ENCODE assay signal across 15 cellular contexts in the genomic region with DNA sequence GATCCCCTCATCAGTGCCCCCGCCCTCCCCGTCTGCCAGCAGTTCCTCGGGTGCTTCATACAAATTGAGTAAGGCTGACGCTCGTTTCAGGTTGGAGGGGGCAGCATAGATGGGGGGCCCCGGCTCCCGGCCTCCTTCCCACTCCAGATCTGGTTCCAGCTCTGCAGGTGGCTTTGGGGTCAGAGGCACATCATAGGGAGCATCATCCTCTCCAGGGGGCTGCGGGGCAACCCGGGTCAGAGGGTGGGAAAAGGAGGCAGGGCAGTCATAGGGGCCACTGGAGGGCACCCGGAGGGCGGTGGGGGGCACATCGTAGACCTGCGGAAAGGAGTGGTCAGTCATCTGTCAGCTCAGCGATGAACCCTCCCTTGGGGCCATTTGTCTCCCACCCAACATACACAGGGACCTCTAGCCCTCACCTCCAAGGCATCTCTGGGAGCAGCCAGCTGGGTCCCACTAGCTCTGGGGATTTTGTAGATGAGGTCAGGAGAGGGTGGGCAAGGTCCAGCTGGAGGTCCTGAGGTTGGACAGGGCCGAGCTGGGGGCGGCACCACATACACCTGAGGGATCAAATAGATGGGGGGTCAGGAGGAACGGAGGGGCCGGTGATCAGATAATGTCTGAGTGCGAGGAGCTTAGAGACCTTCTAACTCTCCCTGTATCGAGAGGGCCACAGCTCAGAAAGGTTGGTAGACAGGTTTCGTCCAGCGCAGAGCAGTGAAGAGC. TPM values are rescaled to one million over a fixed set of nuclear protein-coding genes. Genes with fewer than 3 reads are reported as not detected.
"Had no signal": no experiment of that assay in that cellular context is flagged by ENCODE, and none has a peak within 500 bp of the region (broad histone marks: within the 10 kb centered on the region; RNA-seq: fewer than 3 reads in every experiment).

No MANE protein-coding gene starts in this region.

- H3K4me1 Mint-ChIP-seq: activated naive CD8-positive, alpha-beta T cell treated with anti-CD3 and anti-CD28 coated beads, Interleukin-2, amount 10 ng/mL, durations not matched to agents 7 days and 5 days had no signal

- H3K36me3 Mint-ChIP-seq: activated naive CD8-positive, alpha-beta T cell treated with anti-CD3 and anti-CD28 coated beads, Interleukin-2, amount 10 ng/mL, durations not matched to agents 7 days and 5 days had no signal

- DNase-seq: activated CD4-positive, alpha-beta T cell treated with anti-CD3 and anti-CD28 coated beads, Interleukin-2, amount 50 U/mL, for 4 hours; activated CD4-positive, CD25-positive, alpha-beta regulatory T cell; activated gamma-delta T cell treated with Interleukin-2 at 50 U/mL for 16 hours; activated naive CD8-positive, alpha-beta T cell treated with anti-CD3 and anti-CD28 coated beads, Interleukin-2, amount 10 ng/mL, durations not matched to agents 7 days and 5 days; activated T-cell treated with anti-CD3 and anti-CD28 coated beads, Interleukin-2, amount 50 U/mL, for 24 hours; effector CD8-positive, alpha-beta T cell; SHP77; stimulated activated CD4-positive, alpha-beta T cell treated with anti-CD3 and anti-CD28 coated beads, Interleukin-15, amount 100 ng/mL, for 24 hours; stimulated activated CD4-positive, alpha-beta T cell treated with anti-CD3 and anti-CD28 coated beads, Interleukin-4, amount 100 ng/mL, for 4 hours; T-helper 2 cell had no signal

- H3K27me3 Mint-ChIP-seq: type B pancreatic cell had no signal

- H3K4me3 Mint-ChIP-seq: activated naive CD8-positive, alpha-beta T cell treated with anti-CD3 and anti-CD28 coated beads, Interleukin-2, amount 10 ng/mL, durations not matched to agents 7 days and 5 days; activated T-cell treated with anti-CD3 and anti-CD28 coated beads, Interleukin-2, amount 50 U/mL, for 24 hours; type B pancreatic cell had no signal

- H3K9me3 Mint-ChIP-seq: activated naive CD8-positive, alpha-beta T cell treated with anti-CD3 and anti-CD28 coated beads, Interleukin-2, amount 10 ng/mL, durations not matched to agents 7 days and 5 days; activated T-cell treated with anti-CD3 and anti-CD28 coated beads, Interleukin-2, amount 50 U/mL, for 24 hours; type B pancreatic cell had no signal

- H3K27ac Mint-ChIP-seq: activated naive CD8-positive, alpha-beta T cell treated with anti-CD3 and anti-CD28 coated beads, Interleukin-2, amount 10 ng/mL, durations not matched to agents 7 days and 5 days; activated T-cell treated with anti-CD3 and anti-CD28 coated beads, Interleukin-2, amount 50 U/mL, for 24 hours; type B pancreatic cell had no signal

RNA-seq across cellular contexts. Expression of a gene that starts 5.1 kb away (rescaled TPM):
- total RNA-seq: activated naive CD8-positive, alpha-beta T cell treated with anti-CD3 and anti-CD28 coated beads, Interleukin-2, amount 10 ng/mL, durations not matched to agents 7 days and 5 days had no signal

RNA-seq across cellular contexts. Expression of a gene that starts 12.7 kb away (rescaled TPM):
- total RNA-seq: aorta, kidney epithelial cell, liver, omental fat pad had no signal
- polyA plus RNA-seq: aorta, liver had no signal

RNA-seq across cellular contexts. Expression of a gene that starts 17.0 kb away (rescaled TPM):
- total RNA-seq: activated naive CD8-positive, alpha-beta T cell treated with anti-CD3 and anti-CD28 coated beads, Interleukin-2, amount 10 ng/mL, durations not matched to agents 7 days and 5 days; kidney epithelial cell; omental fat pad had no signal
